16 cellular contexts compared by ENCODE assay signal in genomic region chr11:131592734-131593133, GRCh38.
DNase-seq lines count a peak whose midpoint lies in the region; ATAC-seq and TF ChIP-seq lines count a peak whose summit lies in the region.
"Had no signal": no experiment of that assay in that cellular context is flagged by ENCODE, and none has a peak within 500 bp of the region (broad histone marks: within the 10 kb centered on the region; RNA-seq: fewer than 3 reads in every experiment).

No MANE protein-coding gene starts in this region.

- no peaks in the 10 kb centered on the region for H3F3A ChIP-seq in PC-9 (ENCODE audit: insufficient read depth, low read depth)

- no peak overlapping the region for H3K4me3 ChIP-seq in PC-9
- no peak overlapping the region for H3K4me3 ChIP-seq in gastroesophageal sphincter
- H3K4me3 ChIP-seq: GM23338 had no signal

- H3K27me3 ChIP-seq in PC-9 (ENCODE audit: insufficient read depth, low read depth): peaks cover 43% of the 10 kb centered on the region
- H3K27me3 ChIP-seq in gastroesophageal sphincter: peaks cover 10% of the 10 kb centered on the region

- H3K4me2 ChIP-seq in PC-9: no peak overlapping the region
- H3K4me2 ChIP-seq: GM23338 had no signal

- no peak for TF ChIP-seq CTCF in PC-9 (conservative IDR thresholded peaks at IDR 0.05)
- TF ChIP-seq CTCF in gastroesophageal sphincter (IDR thresholded peaks at IDR 0.05): no peak

- peak; percentile 77 for DNase-seq in Ammon's horn (ENCODE audit: low spot score)
- DNase-seq in NCI-H69 (lab: John Stamatoyannopoulos, UW): peak; percentile 9
- DNase-seq in head of caudate nucleus: peak in 28 of 42 donors; percentile 34 to 81 (median 66)
- peak; percentile 44 for DNase-seq in occipital lobe (lab: John Stamatoyannopoulos, UW)
- no peak for DNase-seq in PC-9
- DNase-seq: DMS 273 treated with DMSO at 0.1 percent for 48 hours; NCI-H1436 treated with DMSO at 0.1 percent for 48 hours; NCI-H2081; NCI-H510A treated with DMSO at 0.1 percent for 48 hours; NK-92 treated with Interleukin-12 subunit alpha and Interleukin-12 subunit beta, amount 100 ng/mL, for 24 hours; SHP77 treated with DMSO at 0.1 percent for 48 hours had no signal

- H3K27ac ChIP-seq in PC-9: no peak overlapping the region
- no peak overlapping the region for H3K27ac ChIP-seq in gastroesophageal sphincter
- H3K27ac ChIP-seq: C4-2B had no signal

- H4K20me1 ChIP-seq in PC-9 (ENCODE audit: insufficient read depth): no peaks in the 10 kb centered on the region

- no peak overlapping the region for H2AFZ ChIP-seq in PC-9
- H2AFZ ChIP-seq: GM23338 had no signal

- ATAC-seq in gastroesophageal sphincter: no peak
- no peak for ATAC-seq in HG03432 (IDR thresholded peaks at IDR 0.05; ENCODE audit: unreplicated experiment)
- ATAC-seq: GM23338, HCT116 had no signal

- WGBS in gastroesophageal sphincter (ENCODE audit: low coverage in 1 of 2), 2 donors: 62% methylated on average over 2 of the region's 2 CpGs; no CpG with 5 or more reads in 1 of the 2 donors

- CTCF ChIA-PET in PC-9 (lab: Charles Lee): no interaction called here

- TF ChIP-seq EP300 in gastroesophageal sphincter (IDR thresholded peaks at IDR 0.05): no peak

- no peaks in the 10 kb centered on the region for H3K36me3 ChIP-seq in PC-9 (ENCODE audit: low read depth)
- H3K36me3 ChIP-seq in gastroesophageal sphincter: no peaks in the 10 kb centered on the region

- intact Hi-C loops in head of caudate nucleus (cut with DNase I): no loop called here
- intact Hi-C loops in PC-9 (cut with micrococcal nuclease; ENCODE audit: unreplicated experiment): no loop called here

- H3K79me2 ChIP-seq in PC-9 (ENCODE audit: low read depth): no peaks in the 10 kb centered on the region

- H3K9me3 ChIP-seq in PC-9 (ENCODE audit: insufficient read depth, low read depth): no peaks in the 10 kb centered on the region
- H3K9me3 ChIP-seq in gastroesophageal sphincter: peaks cover 0 to 7% (median 0%) of the 10 kb centered on the region in 3 donors

- no TSS peak for BruUV-seq in PC-9 (replicated peaks; lab: Mats Ljungman, UMichigan)

- POLR2A ChIA-PET in PC-9 (lab: Charles Lee; ENCODE audit: unreplicated experiment): no interaction called here

- TF ChIP-seq POLR2A in gastroesophageal sphincter (IDR thresholded peaks at IDR 0.05): no peak

- no peaks in the 10 kb centered on the region for H3K4me1 ChIP-seq in PC-9 (replicated peaks; ENCODE audit: insufficient read depth)
- no peaks in the 10 kb centered on the region for H3K4me1 ChIP-seq in gastroesophageal sphincter

- no peaks in the 10 kb centered on the region for H3K9me2 ChIP-seq in PC-9 (ENCODE audit: insufficient read depth)

Comparison
In these comparisons a context has a peak if more than half of its experiments do, and no peak if none do; other contexts are left out.
1. DNase-seq: peak in Ammon's horn (single experiment), NCI-H69 (single experiment), head of caudate nucleus (28 of 42) and occipital lobe (single experiment); none in PC-9 (0 of 2).